Comparison of ENCODE assay signal across 2 cellular contexts in genomic region chr2:144711546-144712276, GRCh38.
TF ChIP-seq lines count a peak whose summit lies in the region.

No MANE protein-coding gene starts in this region.

TF ChIP-seq in GM23338, 12 proteins besides CTCF, POLR2A, EP300 and RAD21 (continued from another document):
- no peak for TF ChIP-seq JUNB (IDR thresholded peaks at IDR 0.05; ENCODE audit: unreplicated experiment)
- no peak for TF ChIP-seq NANOG (IDR thresholded peaks at IDR 0.05; ENCODE audit: borderline replicate concordance)
- no peak for TF ChIP-seq ZNF462 (CRISPR knock-in tag; IDR thresholded peaks at IDR 0.05)
- TF ChIP-seq POLR2AphosphoS5 (IDR thresholded peaks at IDR 0.05; ENCODE audit: low read depth), result no peak
- TF ChIP-seq ETS1 (IDR thresholded peaks at IDR 0.05), result no peak
- no peak for TF ChIP-seq EZH2phosphoT487 (IDR thresholded peaks at IDR 0.05; ENCODE audit: unreplicated experiment)
- no peak for TF ChIP-seq CREB1 (CRISPR knock-in tag; IDR thresholded peaks at IDR 0.05; ENCODE audit: low read depth)
- no peak for TF ChIP-seq ZNF114 (CRISPR knock-in tag; IDR thresholded peaks at IDR 0.05)
- TF ChIP-seq STAT1 (IDR thresholded peaks at IDR 0.05; ENCODE audit: unreplicated experiment), result no peak
- TF ChIP-seq REST (IDR thresholded peaks at IDR 0.05; ENCODE audit: unreplicated experiment), result no peak
- no peak for TF ChIP-seq EZH2 (IDR thresholded peaks at IDR 0.05; ENCODE audit: low read depth, unreplicated experiment)
TF ChIP-seq in GM23338: peak in this region for 0.

TF ChIP-seq in H1, 55 proteins besides CTCF, POLR2A, EP300 and RAD21 (continued from another document):
- TF ChIP-seq BACH1 (IDR thresholded peaks at IDR 0.05; ENCODE audit: low read length) (no peak), KDM4A (IDR thresholded peaks at IDR 0.05; ENCODE audit: low read depth, low read length, severe bottlenecking) (no peak), FOSL1 (IDR thresholded peaks at IDR 0.05; ENCODE audit: insufficient read depth, low read depth, low read length) (no peak), KDM1A (IDR thresholded peaks at IDR 0.05; ENCODE audit: borderline replicate concordance, low read length) (no peak)
